Comparison of ENCODE assay signal across 21 cellular contexts in the genomic region with DNA sequence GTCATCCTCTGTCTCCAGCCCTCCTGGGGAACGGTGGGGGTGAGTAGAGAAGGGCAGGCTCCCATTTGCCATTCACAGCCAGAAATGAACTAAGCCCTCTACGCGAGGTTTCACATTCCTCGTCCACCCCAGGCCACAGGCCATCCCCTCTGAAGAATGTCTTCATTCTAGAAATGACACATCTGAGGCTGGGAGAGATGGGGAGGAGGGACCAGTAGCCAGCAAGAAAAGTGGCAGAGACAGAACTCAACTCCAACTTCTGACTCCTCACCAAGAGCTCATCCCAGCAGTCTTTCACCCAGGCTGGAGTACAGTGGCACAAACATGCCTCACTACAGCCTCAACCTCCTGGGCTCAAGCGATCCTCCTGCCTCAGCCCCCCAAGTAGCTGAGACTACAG. TPM values are rescaled to one million over a fixed set of nuclear protein-coding genes. Genes with fewer than 3 reads are reported as not detected.
DNase-seq lines count a peak whose midpoint lies in the region; ATAC-seq and TF ChIP-seq lines count a peak whose summit lies in the region.
"Had no signal": no experiment of that assay in that cellular context is flagged by ENCODE, and none has a peak within 500 bp of the region (broad histone marks: within the 10 kb centered on the region; RNA-seq: fewer than 3 reads in every experiment).

No MANE protein-coding gene starts in this region.

- TF ChIP-seq CTCF in cardiac muscle cell (IDR thresholded peaks at IDR 0.05; ENCODE audit: low read depth, low read length) (no peak), esophagus muscularis mucosa (IDR thresholded peaks at IDR 0.05) (no peak), osteoblast (IDR thresholded peaks at IDR 0.05; ENCODE audit: extremely low read depth, low read depth, low read length) (no peak)

- TF ChIP-seq POLR2A in esophagus muscularis mucosa (IDR thresholded peaks at IDR 0.05; ENCODE audit: low read depth): no peak

- no peak overlapping the region for H2AFZ ChIP-seq in osteoblast (ENCODE audit: low read length)

- H3K4me1 Mint-ChIP-seq in activated naive CD4-positive, alpha-beta T cell treated with anti-CD3 and anti-CD28 coated beads for 36 hours (ENCODE audit: low read depth): peaks cover 8% of the 10 kb centered on the region

- peaks cover 12% of the 10 kb centered on the region for H3K36me3 ChIP-seq in cardiac muscle cell
- H3K36me3 ChIP-seq in esophagus muscularis mucosa: peaks cover 5 to 40% (median 31%) of the 10 kb centered on the region in 4 donors
- H3K36me3 ChIP-seq in osteoblast (ENCODE audit: insufficient read depth, low read length): no peaks in the 10 kb centered on the region
- H3K36me3 ChIP-seq: BLaER1 had no signal

- intact Hi-C loops in Right ventricle myocardium inferior (cut with DNase I) (no loop called here), esophagus muscularis mucosa (cut with DNase I) (loop anchor here (10.0 kb wide), 1 partner anchor 280 kb away; the partner anchor contains the start of gene RCE1)
- intact Hi-C loops in activated naive CD4-positive, alpha-beta T cell treated with anti-CD3 and anti-CD28 coated beads for 36 hours (cut with micrococcal nuclease): no loop called here

- DNase-seq in cardiac muscle cell (ENCODE audit: low read depth in 1 of 2, low spot score in 1 of 2) (no peak), Right ventricle myocardium inferior (ENCODE audit: missing footprints) (no peak), esophagus muscularis mucosa (ENCODE audit: extremely low spot score) (peak; percentile 72), osteoblast (ENCODE audit: insufficient read length, low spot score, missing footprints) (peak; percentile 80), Ammon's horn (ENCODE audit: low spot score) (no peak)
- no peak for DNase-seq in activated naive CD4-positive, alpha-beta T cell treated with anti-CD3 and anti-CD28 coated beads for 36 hours
- DNase-seq: AML-193; Calu3; CD8-positive, alpha-beta T cell; DMS53; DND-41; EL; HCEC 1CT had no signal

- no peaks in the 10 kb centered on the region for H3K27me3 ChIP-seq in cardiac muscle cell
- H3K27me3 ChIP-seq in esophagus muscularis mucosa: no peaks in the 10 kb centered on the region
- H3K27me3 ChIP-seq in osteoblast (ENCODE audit: insufficient read depth, low read length): peaks cover 10% of the 10 kb centered on the region

- H3K27ac Mint-ChIP-seq in activated naive CD4-positive, alpha-beta T cell treated with anti-CD3 and anti-CD28 coated beads for 36 hours: no peak overlapping the region
- H3K27ac Mint-ChIP-seq: CD14-positive monocyte; CD8-positive, alpha-beta T cell had no signal

- no peaks in the 10 kb centered on the region for H3K4me1 ChIP-seq in cardiac muscle cell (ENCODE audit: low read depth)
- peaks cover 10 to 23% (median 21%) of the 10 kb centered on the region in 4 donors for H3K4me1 ChIP-seq in esophagus muscularis mucosa
- peaks cover 5% of the 10 kb centered on the region for H3K4me1 ChIP-seq in osteoblast (ENCODE audit: insufficient read depth, low read length)

- H3K9me3 Mint-ChIP-seq in activated naive CD4-positive, alpha-beta T cell treated with anti-CD3 and anti-CD28 coated beads for 36 hours: no peaks in the 10 kb centered on the region
- H3K9me3 Mint-ChIP-seq: CD8-positive, alpha-beta T cell had no signal

- no peak overlapping the region for H3K4me3 Mint-ChIP-seq in activated naive CD4-positive, alpha-beta T cell treated with anti-CD3 and anti-CD28 coated beads for 36 hours
- H3K4me3 Mint-ChIP-seq: CD14-positive monocyte; CD8-positive, alpha-beta T cell had no signal

- no peaks in the 10 kb centered on the region for H3K27me3 Mint-ChIP-seq in activated naive CD4-positive, alpha-beta T cell treated with anti-CD3 and anti-CD28 coated beads for 36 hours (ENCODE audit: low read depth)

- no peak for TF ChIP-seq EP300 in esophagus muscularis mucosa (IDR thresholded peaks at IDR 0.05)

- CTCF ChIA-PET in activated naive CD4-positive, alpha-beta T cell treated with anti-CD3 and anti-CD28 coated beads for 36 hours (lab: Charles Lee): no interaction called here

- peak overlapping the region; percentile 28 for H3K27ac ChIP-seq in cardiac muscle cell
- H3K27ac ChIP-seq in esophagus muscularis mucosa (replicated peaks in 1 of 4): no peak overlapping the region
- no peak overlapping the region for H3K27ac ChIP-seq in osteoblast (ENCODE audit: low read depth, low read length)
- H3K27ac ChIP-seq: 22Rv1, A549, BLaER1, HL-60 had no signal

- no peak overlapping the region for H3K4me2 ChIP-seq in osteoblast (ENCODE audit: insufficient read depth, low read length)
- H3K4me2 ChIP-seq: A549, BLaER1 had no signal

- ATAC-seq in Right ventricle myocardium inferior: no peak
- ATAC-seq in HG03432 (IDR thresholded peaks at IDR 0.05; ENCODE audit: unreplicated experiment): no peak
- ATAC-seq: A549; CD8-positive, alpha-beta T cell; K562 had no signal

- H4K20me1 ChIP-seq in osteoblast (ENCODE audit: insufficient read depth, low read length): no peaks in the 10 kb centered on the region
- H4K20me1 ChIP-seq: BLaER1 had no signal

- H3K36me3 Mint-ChIP-seq in activated naive CD4-positive, alpha-beta T cell treated with anti-CD3 and anti-CD28 coated beads for 36 hours (ENCODE audit: low read depth): no peaks in the 10 kb centered on the region
- H3K36me3 Mint-ChIP-seq: CD14-positive monocyte; CD8-positive, alpha-beta T cell had no signal

- H3K9me3 ChIP-seq in cardiac muscle cell (ENCODE audit: low read depth) (no peaks in the 10 kb centered on the region), esophagus muscularis mucosa (no peaks in the 10 kb centered on the region), osteoblast (ENCODE audit: low read depth, low read length) (no peaks in the 10 kb centered on the region)
- H3K9me3 ChIP-seq: A549 had no signal

- no peak overlapping the region for H3K4me3 ChIP-seq in cardiac muscle cell
- H3K4me3 ChIP-seq in esophagus muscularis mucosa: no peak overlapping the region
- H3K4me3 ChIP-seq in osteoblast (ENCODE audit: insufficient read depth, low read length): no peak overlapping the region
- H3K4me3 ChIP-seq: A549, BLaER1, K562 had no signal

- 92% methylated on average over 4 of the region's 5 CpGs for WGBS in esophagus muscularis mucosa

- H3K79me2 ChIP-seq in osteoblast (ENCODE audit: insufficient read depth, low read length): no peaks in the 10 kb centered on the region

RNA-seq across cellular contexts. Expression of gene CTSF, which starts 3.4 kb away (rescaled TPM):
- total RNA-seq in cardiac muscle cell: 15.2 and 45.6 TPM in 2 replicates
- polyA plus RNA-seq in cardiac muscle cell: 16.8 and 51.0 TPM in 2 replicates
- total RNA-seq in Right ventricle myocardium inferior: 51.0 TPM
- 100 to 1,000 TPM in 2 of 4 donors, 10 to 100 TPM in 2; 73.1 to 112 (median 96.6) TPM for total RNA-seq in esophagus muscularis mucosa
- 41.3 and 45.6 TPM in 2 replicates for total RNA-seq in osteoblast
- under 1 TPM; 0.64 to 0.96 TPM for total RNA-seq in activated naive CD4-positive, alpha-beta T cell treated with anti-CD3 and anti-CD28 coated beads for 36 hours

RNA-seq across cellular contexts. Expression of gene ACTN3, which starts 18.3 kb away (rescaled TPM):
- total RNA-seq in cardiac muscle cell (74.2 and 189 TPM in 2 replicates), Right ventricle myocardium inferior (not detected), esophagus muscularis mucosa (not detected), osteoblast (under 0.01 TPM in 1 of 2 replicates, not detected in the other)
- 111 and 322 TPM in 2 replicates for polyA plus RNA-seq in cardiac muscle cell
- total RNA-seq in activated naive CD4-positive, alpha-beta T cell treated with anti-CD3 and anti-CD28 coated beads for 36 hours: under 1 TPM in 1 of 2 experiments, not detected in 1; 0.07 TPM
- total RNA-seq: Calu3, HT1080, K562 had no signal
- polyA plus RNA-seq: A549, CD14-positive monocyte, K562 had no signal

RNA-seq across cellular contexts. Expression of gene ZDHHC24, which starts 19.1 kb away (rescaled TPM):
- total RNA-seq in cardiac muscle cell: 14.7 and 21.6 TPM in 2 replicates
- polyA plus RNA-seq in cardiac muscle cell: 15.2 and 16.9 TPM in 2 replicates
- total RNA-seq in Right ventricle myocardium inferior: 4.0 TPM
- total RNA-seq in esophagus muscularis mucosa: 10 to 100 TPM in 2 of 4 donors, 1 to 10 TPM in 2; 7.6 to 16.2 (median 12.2) TPM
- 9.4 and 10.5 TPM in 2 replicates for total RNA-seq in osteoblast
- total RNA-seq in activated naive CD4-positive, alpha-beta T cell treated with anti-CD3 and anti-CD28 coated beads for 36 hours: 10 to 100 TPM; 11.5 to 13.4 TPM

RNA-seq across cellular contexts. Expression of gene CCDC87, which starts 27.9 kb away (rescaled TPM):
- total RNA-seq in cardiac muscle cell: 2.7 and 3.9 TPM in 2 replicates
- 1.2 and 4.8 TPM in 2 replicates for polyA plus RNA-seq in cardiac muscle cell
- 0.27 TPM for total RNA-seq in Right ventricle myocardium inferior
- total RNA-seq in esophagus muscularis mucosa: under 1 TPM; 0.17 to 0.83 (median 0.46) TPM
- total RNA-seq in osteoblast: 0.88 and 1.1 TPM in 2 replicates
- under 1 TPM; 0.07 to 0.12 TPM for total RNA-seq in activated naive CD4-positive, alpha-beta T cell treated with anti-CD3 and anti-CD28 coated beads for 36 hours
- polyA plus RNA-seq: CD14-positive monocyte had no signal

RNA-seq across cellular contexts. Expression of gene CCS, which starts 28.0 kb away (rescaled TPM):
- 73.1 and 86.6 TPM in 2 replicates for total RNA-seq in cardiac muscle cell
- 117 and 153 TPM in 2 replicates for polyA plus RNA-seq in cardiac muscle cell
- total RNA-seq in Right ventricle myocardium inferior: 23.5 TPM
- total RNA-seq in esophagus muscularis mucosa: 10 to 100 TPM; 27.8 to 50.7 (median 34.8) TPM
- 35.8 and 43.3 TPM in 2 replicates for total RNA-seq in osteoblast
- 10 to 100 TPM; 22.6 to 22.8 TPM for total RNA-seq in activated naive CD4-positive, alpha-beta T cell treated with anti-CD3 and anti-CD28 coated beads for 36 hours

Comparison
In these comparisons a context has a peak if more than half of its experiments do, and no peak if none do; other contexts are left out.
1. RNA of gene ACTN3, which starts 18.3 kb away (total RNA-seq): 74.2 to 189 TPM in cardiac muscle cell; 0.07 TPM in activated naive CD4-positive, alpha-beta T cell treated with anti-CD3 and anti-CD28 coated beads for 36 hours, not detected in Right ventricle myocardium inferior (single experiment), not detected in esophagus muscularis mucosa and under 0.01 TPM in osteoblast; every median in the first group is over 10 times any median in the second.
2. DNase-seq: peak in esophagus muscularis mucosa (single experiment) and osteoblast (single experiment); none in cardiac muscle cell (0 of 2), Right ventricle myocardium inferior (single experiment), Ammon's horn (single experiment) and activated naive CD4-positive, alpha-beta T cell treated with anti-CD3 and anti-CD28 coated beads for 36 hours (single experiment).